Comparison of ENCODE assay signal across 8 cellular contexts in the genomic region with DNA sequence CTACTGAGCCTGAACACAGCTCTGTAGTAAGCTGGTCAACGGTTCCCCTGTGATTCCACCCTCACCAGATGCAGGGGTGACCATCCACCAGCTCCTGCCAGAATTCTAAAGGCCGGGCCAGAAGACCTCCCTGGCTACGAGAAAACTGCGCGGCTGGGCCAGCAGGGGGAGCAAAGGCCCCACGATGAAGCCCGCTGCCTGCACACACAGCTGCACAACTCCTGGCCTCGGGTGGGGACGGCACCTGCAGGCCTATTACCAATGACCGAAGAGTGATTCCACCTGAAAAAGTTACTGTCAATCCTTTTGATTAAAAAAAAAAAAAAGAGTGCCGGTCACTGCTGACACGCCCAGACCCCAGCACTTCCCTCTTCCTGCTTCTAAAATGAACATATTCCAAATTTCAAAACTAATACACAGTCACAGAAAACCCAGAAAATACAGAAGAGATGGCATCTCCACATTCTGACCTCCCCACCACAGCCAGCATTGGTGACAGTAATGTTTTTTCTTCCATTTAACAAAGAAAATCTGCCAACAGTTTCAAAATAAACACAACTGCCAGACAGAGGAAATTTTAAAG. TPM values are rescaled to one million over a fixed set of nuclear protein-coding genes. Genes with fewer than 3 reads are reported as not detected.
DNase-seq lines count a peak whose midpoint lies in the region; ATAC-seq and TF ChIP-seq lines count a peak whose summit lies in the region.

No MANE protein-coding gene starts in this region.

- H3K27ac Mint-ChIP-seq in activated CD4-positive, alpha-beta T cell treated with anti-CD3 and anti-CD28 coated beads, Interleukin-2, amount 10 ng/mL, durations not matched to agents 24 days and 14 days: peak overlapping the region; percentile 48

- TF ChIP-seq CTCF in lower leg skin (IDR thresholded peaks at IDR 0.05): peak in 1 of 3 donors; percentile 61

- peaks cover 5% of the 10 kb centered on the region for H3K4me1 Mint-ChIP-seq in activated CD4-positive, alpha-beta T cell treated with anti-CD3 and anti-CD28 coated beads, Interleukin-2, amount 10 ng/mL, durations not matched to agents 24 days and 14 days

- H3K36me3 Mint-ChIP-seq in activated CD4-positive, alpha-beta T cell treated with anti-CD3 and anti-CD28 coated beads, Interleukin-2, amount 10 ng/mL, durations not matched to agents 24 days and 14 days (ENCODE audit: low read depth): peaks cover 15% of the 10 kb centered on the region

- no peaks in the 10 kb centered on the region for H3K27me3 Mint-ChIP-seq in activated CD4-positive, alpha-beta T cell treated with anti-CD3 and anti-CD28 coated beads, Interleukin-2, amount 10 ng/mL, durations not matched to agents 24 days and 14 days

- DNase-seq in CD1c-positive myeloid dendritic cell (ENCODE audit: extremely low spot score): peak; percentile 39
- peak; percentile 27 for DNase-seq in NCI-H2107 (lab: John Stamatoyannopoulos, UW)
- peak; percentile 85 for DNase-seq in activated CD4-positive, alpha-beta T cell treated with anti-CD3 and anti-CD28 coated beads, Interleukin-2, amount 10 ng/mL, durations not matched to agents 24 days and 14 days
- DNase-seq in dedifferentiated amniotic fluid mesenchymal stem cell (ENCODE audit: extremely low spot score): peak; percentile 45
- peak; percentile 34 to 92 for DNase-seq in lower leg skin (ENCODE audit: low spot score in 2 of 2)
- peak; percentile 28 to 50 (median 29) for DNase-seq in stimulated activated CD4-positive, alpha-beta T cell treated with anti-CD3 and anti-CD28 coated beads, TNF-alpha, amount 100 ng/mL, for 4 hours (ENCODE audit: low read depth in 3 of 3)

- ATAC-seq in GM21529 (IDR thresholded peaks at IDR 0.05; ENCODE audit: unreplicated experiment): peak; percentile 73
- no peak for ATAC-seq in HG02938 (IDR thresholded peaks at IDR 0.05; ENCODE audit: unreplicated experiment)

- WGBS in lower leg skin, 2 donors: 29 to 37% methylated on average over 11 to 12 of the region's 12 CpGs

- no peak overlapping the region for H3K4me3 ChIP-seq in lower leg skin (ENCODE audit: low read depth, poor library complexity, severe bottlenecking)

- intact Hi-C loops in activated CD4-positive, alpha-beta T cell treated with anti-CD3 and anti-CD28 coated beads, Interleukin-2, amount 10 ng/mL, durations not matched to agents 24 days and 14 days (cut with micrococcal nuclease): loop anchor here (1.0 to 10.0 kb wide), 4 partner anchors 202 to 534 kb away; no protein-coding TSS in a partner anchor
- intact Hi-C loops in lower leg skin (cut with DNase I; ENCODE audit: low total_unique reads): loop anchor here (10.0 kb wide), 2 partner anchors 298 to 542 kb away; no protein-coding TSS in a partner anchor

- H3K9me3 Mint-ChIP-seq in activated CD4-positive, alpha-beta T cell treated with anti-CD3 and anti-CD28 coated beads, Interleukin-2, amount 10 ng/mL, durations not matched to agents 24 days and 14 days: no peaks in the 10 kb centered on the region

- TF ChIP-seq POLR2A in lower leg skin (IDR thresholded peaks at IDR 0.05): no peak

- no peak overlapping the region for H3K4me3 Mint-ChIP-seq in activated CD4-positive, alpha-beta T cell treated with anti-CD3 and anti-CD28 coated beads, Interleukin-2, amount 10 ng/mL, durations not matched to agents 24 days and 14 days

RNA-seq across cellular contexts. Expression of a gene that starts 49.8 kb away (rescaled TPM):
- total RNA-seq in activated CD4-positive, alpha-beta T cell treated with anti-CD3 and anti-CD28 coated beads, Interleukin-2, amount 10 ng/mL, durations not matched to agents 24 days and 14 days: not detected in 2 replicates
- 10 to 100 TPM; 61.0 to 88.1 (median 68.2) TPM for total RNA-seq in lower leg skin

Comparison
In these comparisons a context has a peak if more than half of its experiments do, and no peak if none do; other contexts are left out.
1. DNase-seq: peak in every context shown above with its lines; median percentile 85 in activated CD4-positive, alpha-beta T cell treated with anti-CD3 and anti-CD28 coated beads, Interleukin-2, amount 10 ng/mL, durations not matched to agents 24 days and 14 days; 63 in lower leg skin; 45 in dedifferentiated amniotic fluid mesenchymal stem cell; 39 in CD1c-positive myeloid dendritic cell; 29 in stimulated activated CD4-positive, alpha-beta T cell treated with anti-CD3 and anti-CD28 coated beads, TNF-alpha, amount 100 ng/mL, for 4 hours; 27 in NCI-H2107.
2. RNA of a gene that starts 49.8 kb away (total RNA-seq): 61.0 to 88.1 TPM in lower leg skin; not detected in activated CD4-positive, alpha-beta T cell treated with anti-CD3 and anti-CD28 coated beads, Interleukin-2, amount 10 ng/mL, durations not matched to agents 24 days and 14 days; every median in the first group is over 10 times any median in the second.